In genomic region chr2:152755029-152755428, GRCh38 we compare ENCODE assay signal across 11 cellular contexts. TPM values are rescaled to one million over a fixed set of nuclear protein-coding genes. Genes with fewer than 3 reads are reported as not detected.
DNase-seq lines count a peak whose midpoint lies in the region; ATAC-seq, FAIRE-seq and TF ChIP-seq lines count a peak whose summit lies in the region.
"Had no signal": no experiment of that assay in that cellular context is flagged by ENCODE, and none has a peak within 500 bp of the region (broad histone marks: within the 10 kb centered on the region; RNA-seq: fewer than 3 reads in every experiment).

No MANE protein-coding gene starts in this region.

- ATAC-seq in activated B cell treated with CpG ODN at 0.5 μM for 24 hours (ENCODE audit: low read depth) = peak; percentile 18
- ATAC-seq in HG03025 (IDR thresholded peaks at IDR 0.05; ENCODE audit: low FRiP score, unreplicated experiment) = no peak

- no peaks in the 10 kb centered on the region for H3K27me3 Mint-ChIP-seq in activated B cell treated with CpG ODN at 0.5 μM for 24 hours

- no peak overlapping the region for H3K27ac Mint-ChIP-seq in activated B cell treated with CpG ODN at 0.5 μM for 24 hours
- H3K27ac Mint-ChIP-seq: activated T-helper 2 cell treated with anti-CD3 and anti-CD28 coated beads, Interferon-gamma antibody, Interleukin-2, Interleukin-4, amounts not matched to agents 10 μg/mL and 5 μg/mL and 100 μg/mL, durations not matched to agents 14 hours and 24 hours and 36 hours; T-helper 1 cell treated with Interleukin-12 subunit alpha and Interleukin-12 subunit beta and Interleukin-4 antibody, amounts not matched to agents 30 μg/mL and 1 μg/mL, for 36 hours had no signal

- peaks cover 56% of the 10 kb centered on the region for H3K36me3 Mint-ChIP-seq in activated B cell treated with CpG ODN at 0.5 μM for 24 hours (ENCODE audit: low read depth)

- DNase-seq in AG09319 (ENCODE audit: extremely low read depth, low read depth) = no peak
- no peak for DNase-seq in activated B cell treated with CpG ODN at 0.5 μM for 24 hours
- DNase-seq in iPS-NIHi7 (ENCODE audit: extremely low spot score) = peak; percentile 18
- DNase-seq in inferior parietal cortex (ENCODE audit: extremely low spot score) = no peak
- DNase-seq in RCC 7860 (ENCODE audit: low spot score) = no peak
- DNase-seq in pons (ENCODE audit: low spot score) = no peak
- DNase-seq: NCI-H2029 treated with DMSO at 0.1 percent for 48 hours had no signal

- peaks cover 2% of the 10 kb centered on the region for H3K4me1 Mint-ChIP-seq in activated B cell treated with CpG ODN at 0.5 μM for 24 hours

- intact Hi-C loops in activated B cell treated with CpG ODN at 0.5 μM for 24 hours (cut with micrococcal nuclease) = loop anchor here (2.0 kb wide), 1 partner anchor 770 kb away; no protein-coding TSS in a partner anchor

- peak; percentile 7; the same call in 1 of the 2 replicates for TF ChIP-seq CTCF in AG09319 (IDR thresholded peaks at IDR 0.05; ENCODE audit: low read depth, low read length)
- TF ChIP-seq CTCF in GM12873 (IDR thresholded peaks at IDR 0.05; ENCODE audit: insufficient read depth, low read depth, low read length, missing control alignments) = peak; percentile 44
- TF ChIP-seq CTCF in activated B cell treated with CpG ODN at 0.5 μM for 24 hours (IDR thresholded peaks at IDR 0.05) = no peak

- CTCF ChIA-PET in activated B cell treated with CpG ODN at 0.5 μM for 24 hours (lab: Charles Lee) = no interaction called here

- FAIRE-seq in RCC 7860 (lab: Jason Lieb, UNC) = no peak

- POLR2A ChIA-PET in activated B cell treated with CpG ODN at 0.5 μM for 24 hours (lab: Charles Lee) = no interaction called here

- H3K4me3 Mint-ChIP-seq in activated B cell treated with CpG ODN at 0.5 μM for 24 hours = no peak overlapping the region
- H3K4me3 Mint-ChIP-seq: T-helper 1 cell treated with Interleukin-12 subunit alpha and Interleukin-12 subunit beta and Interleukin-4 antibody, amounts not matched to agents 30 μg/mL and 1 μg/mL, for 36 hours had no signal

- H3K9me3 Mint-ChIP-seq in activated B cell treated with CpG ODN at 0.5 μM for 24 hours = peaks cover 2% of the 10 kb centered on the region
- H3K9me3 Mint-ChIP-seq: activated T-helper 2 cell treated with anti-CD3 and anti-CD28 coated beads, Interferon-gamma antibody, Interleukin-2, Interleukin-4, amounts not matched to agents 10 μg/mL and 5 μg/mL and 100 μg/mL, durations not matched to agents 14 hours and 24 hours and 36 hours; T-helper 1 cell treated with Interleukin-12 subunit alpha and Interleukin-12 subunit beta and Interleukin-4 antibody, amounts not matched to agents 30 μg/mL and 1 μg/mL, for 36 hours had no signal

RNA-seq across cellular contexts. Expression of gene ARL6IP6, which starts 36.6 kb away (rescaled TPM):
- 11.3 and 13.4 TPM in 2 replicates for total RNA-seq in activated B cell treated with CpG ODN at 0.5 μM for 24 hours

RNA-seq across cellular contexts. Expression of gene PRPF40A, which starts 37.8 kb away (rescaled TPM):
- 126 and 129 TPM in 2 replicates for total RNA-seq in activated B cell treated with CpG ODN at 0.5 μM for 24 hours
